10 cellular contexts compared by ENCODE assay signal in the genomic region with DNA sequence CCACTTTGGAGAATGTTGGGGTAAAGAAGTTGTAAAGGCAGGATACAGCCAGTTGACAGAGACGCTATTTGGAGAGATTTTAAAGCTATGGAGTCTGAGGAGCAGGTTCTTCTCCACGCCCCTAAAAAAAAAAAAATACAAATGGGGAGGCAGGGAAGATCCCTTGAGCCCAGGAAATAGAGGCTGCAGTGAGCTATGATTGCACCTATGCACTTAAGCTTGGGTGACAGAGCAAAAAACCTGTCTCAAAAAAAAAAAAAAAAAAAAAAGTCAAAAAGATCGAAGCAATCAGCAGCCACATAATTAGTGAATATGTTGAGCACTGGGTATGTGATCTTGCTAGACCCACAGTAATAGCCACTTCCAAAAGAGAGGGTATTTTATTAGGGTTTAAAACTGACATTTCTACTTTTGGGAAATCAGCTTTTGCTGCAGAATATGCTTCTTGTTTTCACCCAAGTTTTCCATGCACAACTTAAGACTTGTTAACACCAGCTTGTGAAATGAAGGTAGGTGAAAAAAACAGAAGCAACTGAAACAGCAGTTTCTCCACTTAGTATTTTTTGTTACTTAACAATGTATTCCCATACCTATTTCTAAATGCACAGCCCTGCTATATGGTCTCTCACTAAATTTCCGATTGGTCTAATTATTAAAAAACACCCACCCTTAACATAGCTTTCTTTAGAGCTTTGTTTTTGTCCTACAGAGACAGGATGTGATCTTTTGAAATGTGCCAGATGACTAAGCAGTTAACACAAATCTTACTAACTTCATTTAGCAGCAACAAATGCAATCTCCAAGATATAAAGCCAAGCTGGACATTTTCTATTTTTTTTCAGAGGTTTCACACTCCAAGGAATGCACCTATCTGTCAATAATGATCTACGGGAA. TPM values are rescaled to one million over a fixed set of nuclear protein-coding genes. Genes with fewer than 3 reads are reported as not detected.
A peak's percentile ranks its signal among the peaks of the same experiment; 100 is the strongest.
DNase-seq lines count a peak whose midpoint lies in the region; ATAC-seq and TF ChIP-seq lines count a peak whose summit lies in the region.
"Had no signal": no experiment of that assay in that cellular context is flagged by ENCODE, and none has a peak within 500 bp of the region (broad histone marks: within the 10 kb centered on the region; RNA-seq: fewer than 3 reads in every experiment).

No MANE protein-coding gene starts in this region.

- peak overlapping the region; percentile 41 for H3K27ac ChIP-seq in Karpas-422 (ENCODE audit: low read length)

- H3K4me1 ChIP-seq in Karpas-422 (ENCODE audit: low read length), result peaks cover 17% of the 10 kb centered on the region

- no peak overlapping the region for H3K4me3 ChIP-seq in Karpas-422 (ENCODE audit: low read length)

- H3K79me2 ChIP-seq in Karpas-422 (ENCODE audit: low read length), result peaks cover 33% of the 10 kb centered on the region

- H2AFZ ChIP-seq in Karpas-422 (ENCODE audit: low read length), result no peak overlapping the region

- intact Hi-C loops in Calu3 (cut with micrococcal nuclease; ENCODE audit: unreplicated experiment), result loop anchor here (5.0 kb wide), 1 partner anchor 163 kb away; no protein-coding TSS in a partner anchor

- H3K9ac ChIP-seq in Karpas-422 (ENCODE audit: low read length), result no peak overlapping the region

- no peaks in the 10 kb centered on the region for H3K27me3 Mint-ChIP-seq in Calu3 (ENCODE audit: unreplicated experiment)
- peaks cover 12% of the 10 kb centered on the region for H3K27me3 Mint-ChIP-seq in brain
- H3K27me3 Mint-ChIP-seq in natural killer cell treated with Interleukin-12 subunit alpha and Interleukin-12 subunit beta and Interleukin-15 and Interleukin-18, amount 100 ng/mL, for 72 hours, result no peaks in the 10 kb centered on the region

- peaks cover 63% of the 10 kb centered on the region for H3K36me3 Mint-ChIP-seq in Calu3 (ENCODE audit: insufficient read depth, unreplicated experiment)
- peaks cover 24% of the 10 kb centered on the region for H3K36me3 Mint-ChIP-seq in brain
- peaks cover 26% of the 10 kb centered on the region for H3K36me3 Mint-ChIP-seq in natural killer cell treated with Interleukin-12 subunit alpha and Interleukin-12 subunit beta and Interleukin-15 and Interleukin-18, amount 100 ng/mL, for 72 hours

- no peak for ATAC-seq in natural killer cell treated with Interleukin-12 subunit alpha and Interleukin-12 subunit beta and Interleukin-15 and Interleukin-18, amount 100 ng/mL, for 72 hours
- ATAC-seq in HG02571 (IDR thresholded peaks at IDR 0.05; ENCODE audit: unreplicated experiment), result no peak

- peaks cover 21% of the 10 kb centered on the region for H3K36me3 ChIP-seq in Karpas-422 (ENCODE audit: insufficient read depth, low read length)

- H4K20me1 ChIP-seq in Karpas-422 (ENCODE audit: insufficient read depth, low read depth, low read length), result peaks cover 16% of the 10 kb centered on the region

- no TSS peak for BruUV-seq in Calu3 (replicated peaks; lab: Mats Ljungman, UMichigan)

- CTCF ChIA-PET in Calu3 (lab: Charles Lee), result interaction anchor here (0.8 to 1.6 kb wide), 2 partner anchors 14 to 30 kb away, joined by 3 to 4 read pairs; partner anchors contain the start of gene RPS15A

- no peaks in the 10 kb centered on the region for H3K9me3 ChIP-seq in Karpas-422 (ENCODE audit: low read length)

- H3K9me3 Mint-ChIP-seq in Calu3 (ENCODE audit: low read depth, unreplicated experiment), result no peaks in the 10 kb centered on the region
- H3K9me3 Mint-ChIP-seq in brain, result peaks cover 0 to 5% (median 0%) of the 10 kb centered on the region in 5 experiments
- no peaks in the 10 kb centered on the region for H3K9me3 Mint-ChIP-seq in natural killer cell treated with Interleukin-12 subunit alpha and Interleukin-12 subunit beta and Interleukin-15 and Interleukin-18, amount 100 ng/mL, for 72 hours

- peaks cover 19% of the 10 kb centered on the region for H3K4me1 Mint-ChIP-seq in Calu3 (ENCODE audit: low read depth, unreplicated experiment)
- H3K4me1 Mint-ChIP-seq in brain, result peaks cover 74% of the 10 kb centered on the region
- peaks cover 43 to 61% of the 10 kb centered on the region in 2 donors for H3K4me1 Mint-ChIP-seq in natural killer cell treated with Interleukin-12 subunit alpha and Interleukin-12 subunit beta and Interleukin-15 and Interleukin-18, amount 100 ng/mL, for 72 hours (ENCODE audit: low read depth in 2 of 2)

- H3K4me2 ChIP-seq in Karpas-422 (ENCODE audit: low read depth, low read length, poor library complexity, severe bottlenecking), result no peak overlapping the region

- no peak overlapping the region for H3K4me3 Mint-ChIP-seq in Calu3 (ENCODE audit: low read depth, unreplicated experiment)
- peak overlapping the region; percentile 59 to 97 (median 83) for H3K4me3 Mint-ChIP-seq in brain
- peak overlapping the region; percentile 76 for H3K4me3 Mint-ChIP-seq in natural killer cell treated with Interleukin-12 subunit alpha and Interleukin-12 subunit beta and Interleukin-15 and Interleukin-18, amount 100 ng/mL, for 72 hours

- DNase-seq in Calu3, result no peak
- no peak for DNase-seq in Karpas-422
- DNase-seq in natural killer cell treated with Interleukin-12 subunit alpha and Interleukin-12 subunit beta and Interleukin-15 and Interleukin-18, amount 100 ng/mL, for 72 hours (ENCODE audit: low spot score), result no peak
- DNase-seq in D341Med (ENCODE audit: low spot score), result no peak
- DNase-seq in stimulated activated CD4-positive, alpha-beta T cell treated with anti-CD3 and anti-CD28 coated beads, Interleukin-4, amount 100 ng/mL, for 4 hours, result no peak
- DNase-seq in NCI-H187 (lab: John Stamatoyannopoulos, UW), result no peak
- DNase-seq: NCI-H526 treated with DMSO at 0.1 percent for 48 hours; stimulated activated CD4-positive, alpha-beta T cell treated with anti-CD3 and anti-CD28 coated beads, Interleukin-15, amount 100 ng/mL, for 24 hours had no signal

- H3K27me3 ChIP-seq in Karpas-422 (ENCODE audit: low read length), result no peaks in the 10 kb centered on the region

- TF ChIP-seq CTCF in Calu3 (IDR thresholded peaks at IDR 0.05; ENCODE audit: unreplicated experiment), result no peak
- no peak for TF ChIP-seq CTCF in brain (conservative IDR thresholded peaks at IDR 0.05)

- H3K27ac Mint-ChIP-seq in Calu3 (ENCODE audit: unreplicated experiment) (peak overlapping the region; percentile 72), brain (peak overlapping the region; percentile 43 to 94 (median 89))
- peak overlapping the region; percentile 94 to 95 for H3K27ac Mint-ChIP-seq in natural killer cell treated with Interleukin-12 subunit alpha and Interleukin-12 subunit beta and Interleukin-15 and Interleukin-18, amount 100 ng/mL, for 72 hours

- no peaks in the 10 kb centered on the region for H3K9me2 ChIP-seq in Karpas-422 (replicated peaks; ENCODE audit: insufficient read depth, low read length)

RNA-seq across cellular contexts. Expression of gene ARL6IP1, which starts 2.5 kb away (rescaled TPM):
- total RNA-seq in Calu3 (2022), result 296 and 313 TPM in 2 replicates
- total RNA-seq in Karpas-422 (2014; rRNA removed; shearing (Covaris generic); ENCODE audit: low replicate concordance), result 120 and 287 TPM in 2 replicates
- polyA plus RNA-seq in brain (ENCODE audit: insufficient read depth, low read depth, low replicate concordance), result 363 TPM
- total RNA-seq in natural killer cell treated with Interleukin-12 subunit alpha and Interleukin-12 subunit beta and Interleukin-15 and Interleukin-18, amount 100 ng/mL, for 72 hours, result 100 to 1,000 TPM; 113 to 149 TPM

RNA-seq across cellular contexts. Expression of gene RPS15A, which starts 13.7 kb away (rescaled TPM):
- 1,182 and 1,352 TPM in 2 replicates for total RNA-seq in Calu3 (2022)
- 2,194 and 2,892 TPM in 2 replicates for total RNA-seq in Karpas-422 (2014; rRNA removed; shearing (Covaris generic); ENCODE audit: low replicate concordance)
- polyA plus RNA-seq in brain (ENCODE audit: insufficient read depth, low read depth, low replicate concordance), result 3,160 TPM
- 1,000 to 10,000 TPM in 1 of 2 donors, 100 to 1,000 TPM in 1; 497 to 1,038 TPM for total RNA-seq in natural killer cell treated with Interleukin-12 subunit alpha and Interleukin-12 subunit beta and Interleukin-15 and Interleukin-18, amount 100 ng/mL, for 72 hours
